ENCODE assay signal across 1 cellular context in the genomic region with DNA sequence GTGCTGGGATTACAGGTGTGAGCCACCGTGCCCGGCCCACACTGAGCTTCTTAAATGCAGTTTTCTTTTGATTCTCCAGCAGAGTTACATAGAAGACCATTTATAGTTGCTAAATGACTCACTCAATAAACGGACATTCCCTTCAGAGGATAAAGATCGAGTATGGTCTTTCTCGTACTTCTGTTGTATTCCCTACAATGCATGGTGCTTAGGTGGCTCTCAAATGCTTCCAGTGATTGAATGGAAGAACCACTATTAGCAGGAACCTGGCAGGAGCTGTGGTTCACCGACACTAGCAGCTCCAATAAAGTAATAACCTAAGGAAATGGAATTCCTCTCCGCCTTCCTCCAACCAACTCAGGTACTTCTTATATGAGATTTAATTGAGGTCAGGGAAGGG.
TF ChIP-seq lines count a peak whose summit lies in the region.

No MANE protein-coding gene starts in this region.

TF ChIP-seq in IMR-90, 13 proteins besides CTCF, POLR2A, EP300 and RAD21:
- no peak for TF ChIP-seq MAFK (IDR thresholded peaks at IDR 0.05; ENCODE audit: low read depth, low read length)
- TF ChIP-seq SMC3 (IDR thresholded peaks at IDR 0.05; ENCODE audit: low read depth, low read length): no peak
- no peak for TF ChIP-seq MAZ (IDR thresholded peaks at IDR 0.05; ENCODE audit: borderline replicate concordance, low read depth, low read length)
